ENCODE assay signal across 1 cellular context in the genomic region with DNA sequence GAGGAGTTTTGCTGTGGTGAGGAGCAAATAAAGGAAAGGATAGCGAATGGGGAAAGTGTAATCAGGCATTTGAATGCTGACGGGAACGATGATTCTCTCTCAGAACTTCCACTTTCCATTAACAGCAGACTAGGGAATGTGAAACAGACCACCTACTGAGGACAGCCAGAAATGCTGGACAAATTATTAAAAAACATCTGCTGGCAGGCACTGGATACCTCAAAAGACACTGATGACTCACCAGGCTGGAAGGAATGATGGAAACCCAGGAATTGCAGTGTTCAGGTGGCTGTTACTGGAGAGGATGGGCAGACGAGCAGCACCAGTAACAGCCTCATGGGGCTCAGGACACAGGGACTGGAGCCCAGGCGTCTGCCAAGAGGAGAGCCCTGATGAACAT.
A peak's percentile ranks its signal among the peaks of the same experiment; 100 is the strongest.
TF ChIP-seq lines count a peak whose summit lies in the region.

No MANE protein-coding gene starts in this region.

TF ChIP-seq in K562, 482 proteins besides CTCF, POLR2A, EP300 and RAD21:
- no peak for TF ChIP-seq HMGN3 (IDR thresholded peaks at IDR 0.05; ENCODE audit: borderline replicate concordance, extremely low read depth, insufficient read length, low read depth, low read length)
- TF ChIP-seq, protein P1, sequence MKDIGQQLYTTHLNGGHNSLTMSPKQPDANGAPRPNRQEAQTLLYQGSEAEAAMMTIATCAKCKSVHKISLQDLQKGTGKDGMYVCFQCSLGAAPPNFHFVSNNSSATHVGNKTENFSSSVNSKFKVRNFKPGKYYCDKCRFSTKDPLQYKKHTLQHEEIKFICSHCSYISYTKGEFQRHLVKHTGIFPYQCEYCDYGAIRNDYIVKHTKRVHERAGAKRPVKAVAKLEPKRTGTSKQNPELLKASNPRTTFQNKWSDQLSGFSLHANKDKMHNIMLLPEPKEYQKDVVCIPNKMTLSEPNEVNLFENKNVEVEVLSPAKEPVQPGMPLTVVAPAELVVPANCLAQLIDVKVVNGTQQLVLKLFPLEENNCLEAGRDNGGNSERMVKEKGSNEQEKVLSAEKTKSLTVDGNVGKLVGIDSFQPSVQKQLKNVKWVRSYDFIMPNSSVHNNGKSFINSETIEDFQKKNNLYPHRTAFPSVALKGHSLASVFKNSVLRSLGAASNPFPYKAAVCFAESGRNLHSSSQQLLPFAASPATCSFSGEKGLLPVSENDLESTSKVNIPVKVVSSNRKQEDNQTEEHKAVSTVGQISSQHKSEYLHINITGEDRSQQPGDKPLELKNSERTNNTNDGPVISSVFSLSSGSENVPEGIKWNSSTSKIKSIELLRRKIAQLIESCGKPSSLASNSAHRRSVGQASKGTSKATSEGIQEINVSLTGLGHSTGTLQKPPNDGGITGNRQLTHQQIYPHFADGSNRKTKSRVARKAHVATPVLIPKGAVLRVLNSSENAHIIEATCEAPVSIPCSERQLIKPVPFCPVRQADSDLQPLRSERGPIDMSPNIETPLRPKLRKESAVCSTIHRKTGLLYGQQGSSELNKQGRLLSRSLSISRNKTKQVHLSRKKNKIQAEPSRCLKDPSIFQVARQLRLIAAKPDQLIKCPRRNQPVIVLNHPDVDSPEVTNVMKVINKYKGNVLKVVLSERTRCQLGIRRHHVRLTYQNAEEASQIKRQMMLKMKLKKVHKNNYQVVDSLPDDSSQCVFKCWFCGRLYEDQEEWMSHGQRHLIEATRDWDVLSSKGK (CRISPR knock-in tag; IDR thresholded peaks at IDR 0.05) = no peak
- TF ChIP-seq, protein P2, sequence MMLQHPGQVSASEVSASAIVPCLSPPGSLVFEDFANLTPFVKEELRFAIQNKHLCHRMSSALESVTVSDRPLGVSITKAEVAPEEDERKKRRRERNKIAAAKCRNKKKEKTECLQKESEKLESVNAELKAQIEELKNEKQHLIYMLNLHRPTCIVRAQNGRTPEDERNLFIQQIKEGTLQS (IDR thresholded peaks at IDR 0.05) = peak; percentile 71
- TF ChIP-seq, protein P2 (CRISPR knock-in tag; conservative IDR thresholded peaks at IDR 0.05) = no peak
- TF ChIP-seq JUND (IDR thresholded peaks at IDR 0.05; ENCODE audit: borderline replicate concordance, low read depth, low read length) = peak; percentile 11; the same call in 1 of the 2 replicates
- no peak for TF ChIP-seq JUND (tag; IDR thresholded peaks at IDR 0.05; ENCODE audit: borderline replicate concordance, low read depth, low read length)
